ENCODE assay signal across 11 cellular contexts in genomic region chr17:77408284-77408683, GRCh38.
A peak's percentile ranks its signal among the peaks of the same experiment; 100 is the strongest.
DNase-seq lines count a peak whose midpoint lies in the region; ATAC-seq and TF ChIP-seq lines count a peak whose summit lies in the region.
"Had no signal": no experiment of that assay in that cellular context is flagged by ENCODE, and none has a peak within 500 bp of the region (broad histone marks: within the 10 kb centered on the region; RNA-seq: fewer than 3 reads in every experiment).

No MANE protein-coding gene starts in this region.

- no peaks in the 10 kb centered on the region for H3K9me3 Mint-ChIP-seq in endodermal cell

- H2AFZ ChIP-seq in neuronal stem cell (ENCODE audit: low read length): no peak overlapping the region

- H2BK15ac ChIP-seq in neuronal stem cell (ENCODE audit: low read length): no peak overlapping the region

- no peak for TF ChIP-seq CTCF in endodermal cell (conservative IDR thresholded peaks at IDR 0.05)

- no peak overlapping the region for H3K23ac ChIP-seq in neuronal stem cell (ENCODE audit: low read depth, low read length, poor library complexity)

- H2AK5ac ChIP-seq in neuronal stem cell (ENCODE audit: low read depth, low read length): no peak overlapping the region

- H3K36me3 Mint-ChIP-seq in endodermal cell (ENCODE audit: low read depth): peaks cover 27% of the 10 kb centered on the region

- no peak overlapping the region for H4K8ac ChIP-seq in neuronal stem cell (ENCODE audit: low read depth, low read length)

- H3K27ac ChIP-seq in BLaER1 (peak overlapping the region; percentile 96), endodermal cell (ENCODE audit: low read depth, low read length) (no peak overlapping the region), neuronal stem cell (replicated peaks; ENCODE audit: low read length) (no peak overlapping the region)

- no peak overlapping the region for H3K4ac ChIP-seq in neuronal stem cell (ENCODE audit: low read length)

- H3K4me2 ChIP-seq in BLaER1: peak overlapping the region; percentile 95
- H3K4me2 ChIP-seq in neuronal stem cell (ENCODE audit: insufficient read depth, low read length, poor library complexity, severe bottlenecking): no peak overlapping the region

- no peak overlapping the region for H3K14ac ChIP-seq in neuronal stem cell (ENCODE audit: low read length)

- H3K4me3 Mint-ChIP-seq in endodermal cell: no peak overlapping the region

- H3K4me1 ChIP-seq in BLaER1 (peaks cover 98% of the 10 kb centered on the region), NT2/D1 (ENCODE audit: insufficient read depth, insufficient read length) (peaks cover 25% of the 10 kb centered on the region), endodermal cell (ENCODE audit: control insufficient read depth, insufficient read depth, low read length) (peaks cover 3% of the 10 kb centered on the region), neuronal stem cell (ENCODE audit: control insufficient read depth in 2 of 2, insufficient read depth in 1 of 2, low read depth in 1 of 2, low read length in 2 of 2) (peaks cover 0 to 24% of the 10 kb centered on the region in 2 donors)

- no peak overlapping the region for H2BK12ac ChIP-seq in neuronal stem cell (ENCODE audit: low read length)

- H4K20me1 ChIP-seq in BLaER1: no peaks in the 10 kb centered on the region

- H2BK5ac ChIP-seq in neuronal stem cell (ENCODE audit: low read length): peak overlapping the region; percentile 87

- H3K18ac ChIP-seq in neuronal stem cell (ENCODE audit: low read length): peak overlapping the region; percentile 53

- peaks cover 9% of the 10 kb centered on the region for H3K4me1 Mint-ChIP-seq in endodermal cell

- H3K27ac Mint-ChIP-seq in endodermal cell: peak overlapping the region; percentile 56

- DNase-seq in NT2/D1 (ENCODE audit: low read depth, low spot score) (no peak), endodermal cell (no peak), neuronal stem cell (ENCODE audit: low spot score) (no peak), amygdala (lab: John Stamatoyannopoulos, UW) (no peak), NCI-H345 treated with DMSO at 0.1 percent for 48 hours (lab: John Stamatoyannopoulos, UW; ENCODE audit: unreplicated experiment) (no peak), activated gamma-delta T cell treated with Interleukin-2 at 50 U/mL for 16 hours (no peak)
- DNase-seq: DMS 273 treated with DMSO at 0.1 percent for 48 hours, HCEC 1CT, NCI-H2107 had no signal

- H3K4me3 ChIP-seq in BLaER1: peak overlapping the region; percentile 56
- H3K4me3 ChIP-seq in NT2/D1 (ENCODE audit: insufficient read length, low read depth): no peak overlapping the region
- no peak overlapping the region for H3K4me3 ChIP-seq in endodermal cell (ENCODE audit: low read length)
- H3K4me3 ChIP-seq in neuronal stem cell (ENCODE audit: low read length in 2 of 2): no peak overlapping the region

- no peak overlapping the region for H2BK120ac ChIP-seq in neuronal stem cell (ENCODE audit: low read depth, low read length)

- H3K9me3 ChIP-seq in BLaER1 (no peaks in the 10 kb centered on the region), NT2/D1 (ENCODE audit: insufficient read depth, low read length) (no peaks in the 10 kb centered on the region), endodermal cell (ENCODE audit: control insufficient read depth, low read length) (no peaks in the 10 kb centered on the region), neuronal stem cell (replicated peaks in 1 of 2; ENCODE audit: control insufficient read depth in 2 of 2, insufficient read depth in 1 of 2, low read depth in 1 of 2, low read length in 2 of 2) (peaks cover 0 to 5% of the 10 kb centered on the region in 2 donors)

- H3K27me3 ChIP-seq in BLaER1 (no peaks in the 10 kb centered on the region), NT2/D1 (ENCODE audit: insufficient read depth, insufficient read length) (no peaks in the 10 kb centered on the region), endodermal cell (ENCODE audit: control insufficient read depth, insufficient read depth, low read length, poor library complexity, severe bottlenecking) (no peaks in the 10 kb centered on the region), neuronal stem cell (ENCODE audit: control insufficient read depth in 3 of 3, insufficient read depth in 3 of 3, low read depth in 1 of 3, low read length in 3 of 3) (no peaks in the 10 kb centered on the region)

- H3K9ac ChIP-seq in BLaER1: peak overlapping the region; percentile 74
- peak overlapping the region; percentile 45 for H3K9ac ChIP-seq in NT2/D1 (ENCODE audit: insufficient read length, low read depth)
- no peak overlapping the region for H3K9ac ChIP-seq in endodermal cell (ENCODE audit: extremely low read depth, low read length, poor library complexity, severe bottlenecking)
- H3K9ac ChIP-seq in neuronal stem cell (ENCODE audit: low read depth, low read length, poor library complexity): no peak overlapping the region

- no peak for ATAC-seq in HG03135 (IDR thresholded peaks at IDR 0.05; ENCODE audit: unreplicated experiment)

- WGBS in endodermal cell (ENCODE audit: insufficient coverage in 1 of 2, insufficient read length in 1 of 2), 2 experiments: 78 to 84% methylated on average over 6 to 9 of the region's 9 CpGs
- WGBS in neuronal stem cell (ENCODE audit: extremely low coverage in 2 of 2, insufficient read length in 2 of 2, insufficient replicate concordance in 1 of 2), 2 donors: no CpG with 5 or more reads among the region's 9 CpGs

- no peak overlapping the region for H4K91ac ChIP-seq in neuronal stem cell (ENCODE audit: low read depth, low read length, poor library complexity)

- H3K36me3 ChIP-seq in BLaER1 (0 out of 2 replicates have a peak, but pooled peaks cover under 1% of the 10 kb centered on the region), NT2/D1 (ENCODE audit: insufficient read depth, insufficient read length, low read length) (peaks cover 41% of the 10 kb centered on the region), endodermal cell (ENCODE audit: control insufficient read depth, insufficient read depth, low read length) (peaks cover 20% of the 10 kb centered on the region), neuronal stem cell (replicated peaks in 1 of 2; ENCODE audit: control insufficient read depth in 2 of 2, insufficient read depth in 2 of 2, low read length in 2 of 2) (peaks cover 10 to 30% of the 10 kb centered on the region in 2 donors)

- no peaks in the 10 kb centered on the region for H3K27me3 Mint-ChIP-seq in endodermal cell (ENCODE audit: insufficient read depth)

- H3K79me1 ChIP-seq in neuronal stem cell (ENCODE audit: low read depth, low read length): peaks cover 29% of the 10 kb centered on the region

Comparison
In these comparisons a context has a peak if more than half of its experiments do, and no peak if none do; other contexts are left out.
1. H3K9ac ChIP-seq: peak in BLaER1 (single experiment) and NT2/D1 (single experiment); none in endodermal cell (single experiment) and neuronal stem cell (single experiment).